1 cellular context compared by ENCODE assay signal in the genomic region with DNA sequence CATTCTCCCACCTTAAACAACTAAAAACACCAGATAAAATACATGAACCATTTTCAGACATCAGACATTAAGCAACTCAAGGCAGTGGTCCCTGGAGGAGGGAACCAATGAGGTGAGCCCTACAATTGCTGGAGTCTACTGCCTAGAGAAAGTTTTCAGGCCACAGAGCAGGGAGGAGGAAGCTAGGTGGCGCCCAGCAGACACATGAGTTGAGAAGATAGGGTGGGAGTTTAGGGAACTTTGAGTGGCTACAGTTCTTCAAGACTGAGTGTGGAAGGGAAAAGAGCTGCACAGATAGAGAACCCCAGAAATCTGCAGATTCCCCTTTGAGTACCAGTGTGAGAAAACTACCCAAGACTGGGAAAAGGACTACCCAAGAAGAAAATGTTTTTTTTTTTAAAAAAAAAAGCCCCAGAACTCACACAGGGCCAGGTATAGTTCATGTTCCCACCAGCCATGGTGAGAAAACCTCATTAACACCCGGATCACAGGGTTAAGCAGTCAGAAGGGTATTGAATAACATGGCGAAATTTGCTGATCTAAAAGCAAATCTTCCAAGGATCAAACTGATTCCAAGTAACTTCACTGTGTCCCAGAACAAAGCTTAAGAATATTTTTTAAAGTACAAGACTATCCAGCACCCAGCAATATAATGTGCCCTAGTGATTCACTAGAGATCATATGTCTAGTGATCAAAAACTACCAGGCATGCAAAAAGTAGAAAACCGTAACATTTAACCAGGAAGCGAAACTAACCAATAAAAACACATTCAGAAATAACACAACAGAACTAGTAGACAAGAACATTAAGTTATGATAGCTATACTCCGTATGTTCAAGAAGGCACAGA.
TF ChIP-seq lines count a peak whose summit lies in the region.

No MANE protein-coding gene starts in this region.

TF ChIP-seq in H1, 55 proteins besides CTCF, POLR2A, EP300 and RAD21 (continued from another document):
- TF ChIP-seq FOSL1 (IDR thresholded peaks at IDR 0.05; ENCODE audit: insufficient read depth, low read depth, low read length), result no peak
